8 cellular contexts compared by ENCODE assay signal in genomic region chr20:51529758-51530157, GRCh38. TPM values are rescaled to one million over a fixed set of nuclear protein-coding genes. Genes with fewer than 3 reads are reported as not detected.
DNase-seq lines count a peak whose midpoint lies in the region; ATAC-seq and TF ChIP-seq lines count a peak whose summit lies in the region.

No MANE protein-coding gene starts in this region.

- no peak for TF ChIP-seq CTCF in foreskin fibroblast (IDR thresholded peaks at IDR 0.05; ENCODE audit: low read depth, low read length)

- ATAC-seq in HG02678 (IDR thresholded peaks at IDR 0.05; ENCODE audit: unreplicated experiment) (no peak), Right ventricle myocardium superior (ENCODE audit: poor library complexity) (no peak)

- peak overlapping the region; percentile 26 to 33 for H3K4me3 ChIP-seq in foreskin fibroblast (ENCODE audit: low read depth in 1 of 2, low read length in 2 of 2)

- DNase-seq in NCI-H1694 treated with DMSO at 0.1 percent for 48 hours (lab: John Stamatoyannopoulos, UW), result peak; percentile 32
- peak; percentile 68 for DNase-seq in activated CD8-positive, alpha-beta memory T cell treated with anti-CD3 and anti-CD28 coated beads, Interleukin-2, amount 50 U/mL, for 24 hours (ENCODE audit: extremely low read depth)
- DNase-seq in foreskin fibroblast, result peak in 1 of 2 donors; percentile 23
- DNase-seq in stimulated activated CD8-positive, alpha-beta memory T cell treated with anti-CD3 and anti-CD28 coated beads, Interleukin-7, amount 100 ng/mL, for 4 hours (ENCODE audit: low read depth in 2 of 2), result peak; percentile 69 to 70
- DNase-seq in SK-N-DZ (ENCODE audit: low spot score), result no peak
- DNase-seq in Right ventricle myocardium superior, result no peak
- no peak for DNase-seq in NOMO-1 (lab: John Stamatoyannopoulos, UW; ENCODE audit: unreplicated experiment in 2 of 2)

- intact Hi-C loops in Right ventricle myocardium superior (cut with DNase I), result no loop called here

RNA-seq across cellular contexts. Expression of gene NFATC2, which starts 12.8 kb away (rescaled TPM):
- polyA plus RNA-seq in SK-N-DZ (2014; cell fraction: cytosol; rRNA removed), result not detected in 2 replicates
- polyA plus RNA-seq in SK-N-DZ (2014; cell fraction: nucleus; rRNA removed), result not detected in 2 replicates
- total RNA-seq in Right ventricle myocardium superior, result 2.0 TPM

Comparison
In these comparisons a context has a peak if more than half of its experiments do, and no peak if none do; other contexts are left out.
1. DNase-seq: peak in NCI-H1694 treated with DMSO at 0.1 percent for 48 hours (single experiment), activated CD8-positive, alpha-beta memory T cell treated with anti-CD3 and anti-CD28 coated beads, Interleukin-2, amount 50 U/mL, for 24 hours (single experiment) and stimulated activated CD8-positive, alpha-beta memory T cell treated with anti-CD3 and anti-CD28 coated beads, Interleukin-7, amount 100 ng/mL, for 4 hours (2 of 2); none in SK-N-DZ (single experiment), Right ventricle myocardium superior (single experiment) and NOMO-1 (0 of 2).